8 cellular contexts compared by ENCODE assay signal in the genomic region with DNA sequence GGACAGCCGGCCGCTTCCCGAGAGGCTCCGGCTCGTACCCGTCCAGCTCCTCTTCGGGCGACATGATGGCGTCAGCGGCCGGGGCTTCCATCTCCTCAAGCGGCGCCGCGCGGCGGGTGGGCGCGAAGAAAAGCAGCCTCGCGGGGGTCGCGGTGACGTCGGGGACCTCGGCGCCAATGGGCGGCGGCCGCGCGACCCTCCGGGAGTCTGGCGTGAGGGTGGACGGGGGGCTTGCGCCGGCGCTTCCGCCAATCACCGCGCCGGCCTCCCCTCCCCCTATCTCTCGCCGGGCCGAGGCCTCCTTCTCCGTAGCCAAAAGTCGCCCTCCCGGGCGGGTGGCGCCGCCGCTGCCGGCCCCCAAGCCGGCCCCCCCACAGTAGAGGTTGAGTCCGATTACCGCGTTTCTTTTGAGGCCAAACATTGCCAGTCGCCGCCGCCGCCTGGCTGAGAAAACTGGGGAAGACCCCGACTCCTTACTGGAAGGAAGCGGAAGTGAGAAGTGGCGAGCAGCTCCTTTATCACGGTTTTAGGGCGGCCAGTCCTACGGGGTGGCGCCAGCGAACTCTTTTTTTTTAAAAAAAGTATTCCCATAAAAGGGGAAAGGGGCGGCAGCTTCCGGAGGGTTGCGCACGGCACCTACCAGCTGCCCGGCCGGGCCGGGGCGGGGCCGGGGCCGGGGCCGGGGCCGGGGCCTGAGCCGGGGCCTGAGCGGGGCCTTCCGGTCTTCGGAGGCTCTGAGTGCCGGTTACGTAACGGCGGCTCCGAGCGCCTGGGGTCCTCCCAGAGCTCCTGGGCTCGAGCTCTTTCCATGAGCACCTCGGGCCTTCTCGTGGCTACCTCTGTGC. TPM values are rescaled to one million over a fixed set of nuclear protein-coding genes. Genes with fewer than 3 reads are reported as not detected.
DNase-seq lines count a peak whose midpoint lies in the region; ATAC-seq, FAIRE-seq and TF ChIP-seq lines count a peak whose summit lies in the region.

A gene (minus strand): TSS at position 501 of the 845 bp plus-strand sequence. CDS start 80 bp downstream, at position 421.

- peaks cover 26% of the 10 kb centered on the region for H3K4me1 Mint-ChIP-seq in activated CD4-positive, alpha-beta T cell treated with anti-CD3 and anti-CD28 coated beads, Interleukin-2, amount 10 ng/mL, durations not matched to agents 24 days and 14 days

- H3K4me1 ChIP-seq in BE2C (no peaks in the 10 kb centered on the region), colonic mucosa (no peaks in the 10 kb centered on the region)

- H3K36me3 Mint-ChIP-seq in activated CD4-positive, alpha-beta T cell treated with anti-CD3 and anti-CD28 coated beads, Interleukin-2, amount 10 ng/mL, durations not matched to agents 24 days and 14 days (ENCODE audit: low read depth): peaks cover 52% of the 10 kb centered on the region

- FAIRE-seq in GM19239 (lab: Jason Lieb, UNC): peak; percentile 66

- H3K27ac ChIP-seq in colonic mucosa: peak within 1 kb of the TSS; percentile 98

- no peaks in the 10 kb centered on the region for H3K9me3 Mint-ChIP-seq in activated CD4-positive, alpha-beta T cell treated with anti-CD3 and anti-CD28 coated beads, Interleukin-2, amount 10 ng/mL, durations not matched to agents 24 days and 14 days

- peak; percentile 87 for ATAC-seq in HG03442 (IDR thresholded peaks at IDR 0.05; ENCODE audit: unreplicated experiment)
- ATAC-seq in left colon: peak; percentile 75

- no peaks in the 10 kb centered on the region for H3K27me3 Mint-ChIP-seq in activated CD4-positive, alpha-beta T cell treated with anti-CD3 and anti-CD28 coated beads, Interleukin-2, amount 10 ng/mL, durations not matched to agents 24 days and 14 days

- peak within 1 kb of the TSS; percentile 96 for H3K4me3 ChIP-seq in BE2C (ENCODE audit: low read depth, low read length)
- H3K4me3 ChIP-seq in colonic mucosa: peak within 1 kb of the TSS; percentile 87

- intact Hi-C loops in activated CD4-positive, alpha-beta T cell treated with anti-CD3 and anti-CD28 coated beads, Interleukin-2, amount 10 ng/mL, durations not matched to agents 24 days and 14 days (cut with micrococcal nuclease): loop anchor here (1.0 to 5.0 kb wide), 4 partner anchors 32 to 118 kb away; a partner anchor contains a TSS
- intact Hi-C loops in colonic mucosa (cut with DNase I) (loop anchor here (5.0 kb wide), 1 partner anchor 43 kb away; no protein-coding TSS in a partner anchor), left colon (cut with DNase I, micrococcal nuclease) (no loop called here)

- DNase-seq in BE2C: peak; percentile 94
- peak; percentile 87 for DNase-seq in GM19239 (ENCODE audit: insufficient read length, low spot score)
- peak; percentile 44 for DNase-seq in NCI-H524 treated with DMSO at 0.1 percent for 48 hours (lab: John Stamatoyannopoulos, UW)
- DNase-seq in activated CD4-positive, alpha-beta T cell treated with anti-CD3 and anti-CD28 coated beads, Interleukin-2, amount 10 ng/mL, durations not matched to agents 24 days and 14 days: peak; percentile 98
- peak; percentile 94 for DNase-seq in colonic mucosa
- DNase-seq in left colon: peak; percentile 92 to 96
- DNase-seq in stimulated activated CD4-positive, alpha-beta T cell treated with anti-CD3 and anti-CD28 coated beads, Interleukin-1b, Interleukin-23, amount 100 ng/mL, for 4 hours (ENCODE audit: low read depth in 2 of 2): peak; percentile 71 to 74

- H3K27ac Mint-ChIP-seq in activated CD4-positive, alpha-beta T cell treated with anti-CD3 and anti-CD28 coated beads, Interleukin-2, amount 10 ng/mL, durations not matched to agents 24 days and 14 days: peak within 1 kb of the TSS; percentile 93

- H3K9me3 ChIP-seq in BE2C (0 out of 2 replicates have a peak, but pooled peaks cover 2% of the 10 kb centered on the region), colonic mucosa (no peaks in the 10 kb centered on the region)

- no peaks in the 10 kb centered on the region for H3K27me3 ChIP-seq in BE2C
- no peaks in the 10 kb centered on the region for H3K27me3 ChIP-seq in colonic mucosa

- H3K36me3 ChIP-seq in BE2C (peaks cover 47% of the 10 kb centered on the region), colonic mucosa (no peaks in the 10 kb centered on the region)

- TF ChIP-seq CTCF in BE2C (IDR thresholded peaks at IDR 0.05; ENCODE audit: low read depth, low read length): no peak
- no peak for TF ChIP-seq CTCF in colonic mucosa (IDR thresholded peaks at IDR 0.05)

- peak within 1 kb of the TSS; percentile 99 to 100 for H3K9ac ChIP-seq in colonic mucosa (ENCODE audit: low read depth in 2 of 2, low read length in 2 of 2)

- H3K4me3 Mint-ChIP-seq in activated CD4-positive, alpha-beta T cell treated with anti-CD3 and anti-CD28 coated beads, Interleukin-2, amount 10 ng/mL, durations not matched to agents 24 days and 14 days: peak within 1 kb of the TSS; percentile 94

RNA-seq across cellular contexts. Expression of the gene that starts here (rescaled TPM):
- 88.9 TPM for polyA plus RNA-seq in BE2C (2012; ENCODE audit: insufficient read depth, insufficient read length, low read depth)
- total RNA-seq in activated CD4-positive, alpha-beta T cell treated with anti-CD3 and anti-CD28 coated beads, Interleukin-2, amount 10 ng/mL, durations not matched to agents 24 days and 14 days: 278 and 280 TPM in 2 replicates
- total RNA-seq in colonic mucosa (100 to 1,000 TPM; 151 to 285 TPM), left colon (100 to 1,000 TPM; 263 TPM)

Comparison
In these comparisons a context has a peak if more than half of its experiments do, and no peak if none do; other contexts are left out.
1. Peak in every context shown above with its lines: DNase-seq, ATAC-seq, H3K4me3 ChIP-seq and H3K27ac ChIP-seq.
2. DNase-seq: peak in every context shown above with its lines; median percentile 98 in activated CD4-positive, alpha-beta T cell treated with anti-CD3 and anti-CD28 coated beads, Interleukin-2, amount 10 ng/mL, durations not matched to agents 24 days and 14 days; 94 in BE2C; 94 in colonic mucosa; 94 in left colon; 87 in GM19239; 72 in stimulated activated CD4-positive, alpha-beta T cell treated with anti-CD3 and anti-CD28 coated beads, Interleukin-1b, Interleukin-23, amount 100 ng/mL, for 4 hours; 44 in NCI-H524 treated with DMSO at 0.1 percent for 48 hours.
3. intact Hi-C loops: an anchor here in activated CD4-positive, alpha-beta T cell treated with anti-CD3 and anti-CD28 coated beads, Interleukin-2, amount 10 ng/mL, durations not matched to agents 24 days and 14 days (1.0 to 5.0 kb wide) and colonic mucosa (5.0 kb wide); none called in left colon.